Comparison of ENCODE assay signal across 1 cellular context in genomic region chr3:197508511-197508910, GRCh38.
TF ChIP-seq lines count a peak whose summit lies in the region.

No MANE protein-coding gene starts in this region.

TF ChIP-seq in HepG2, 621 proteins besides CTCF, POLR2A, EP300 and RAD21:
- TF ChIP-seq MAZ (IDR thresholded peaks at IDR 0.05; ENCODE audit: borderline replicate concordance, low read depth, low read length): no peak
- 0 out of 2 replicates have a peak, but pooled peaks have one; percentile 28 for TF ChIP-seq MAZ (CRISPR knock-in tag; IDR thresholded peaks at IDR 0.05; ENCODE audit: low read depth)
- TF ChIP-seq AGO1 (IDR thresholded peaks at IDR 0.05; ENCODE audit: low read depth, low read length, poor library complexity, severe bottlenecking): no peak
TF ChIP-seq in HepG2: peak in this region for 1.
